10 cellular contexts compared by ENCODE assay signal in the genomic region with DNA sequence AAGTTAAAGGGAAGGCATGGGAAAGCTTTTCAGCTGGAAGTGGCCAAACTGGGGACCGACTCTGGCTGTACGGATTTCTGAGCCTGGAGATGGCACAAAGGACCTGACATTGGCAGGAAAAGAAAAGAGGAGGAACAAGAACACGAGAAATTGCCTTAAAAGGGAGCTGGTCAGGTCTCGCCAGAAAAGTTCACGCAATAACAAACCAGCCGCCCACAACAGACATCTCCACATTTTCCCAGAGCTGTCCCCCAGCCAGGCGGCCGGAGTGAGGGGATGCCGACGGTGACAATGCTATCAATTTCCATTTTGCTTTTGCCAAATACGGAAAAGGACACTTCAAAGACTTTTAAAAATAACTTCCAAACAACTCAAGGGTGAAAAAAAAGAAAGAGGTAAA. TPM values are rescaled to one million over a fixed set of nuclear protein-coding genes. Genes with fewer than 3 reads are reported as not detected.
A peak's percentile ranks its signal among the peaks of the same experiment; 100 is the strongest.
DNase-seq lines count a peak whose midpoint lies in the region; ATAC-seq and TF ChIP-seq lines count a peak whose summit lies in the region.
"Not testable (repeated sequence)": the region's sequence is repeated elsewhere in the genome, so short reads cannot be mapped to it uniquely, and the experiment has no call there.
"Had no signal": no experiment of that assay in that cellular context is flagged by ENCODE, and none has a peak within 500 bp of the region (broad histone marks: within the 10 kb centered on the region; RNA-seq: fewer than 3 reads in every experiment).

No MANE protein-coding gene starts in this region.

- not testable (repeated sequence) for H3K9me3 ChIP-seq in IMR-90 (ENCODE audit: control insufficient read depth, insufficient read depth, low read length); ovary; sigmoid colon; thoracic aorta

- TF ChIP-seq POLR2A in IMR-90 (IDR thresholded peaks at IDR 0.05; ENCODE audit: low read depth, low read length); ovary (IDR thresholded peaks at IDR 0.05); sigmoid colon (IDR thresholded peaks at IDR 0.05): not testable (repeated sequence)

- not testable (repeated sequence) for H3K9ac ChIP-seq in IMR-90 (ENCODE audit: low read depth, low read length)

- H4K5ac ChIP-seq in IMR-90 (ENCODE audit: low read depth, low read length), result not testable (repeated sequence)

- ATAC-seq in IMR-90 (ENCODE audit: low read depth) (peak; percentile 51; the same call in 1 of the 2 replicates), Right ventricle myocardium superior (ENCODE audit: poor library complexity) (peak; percentile 41), left ventricle myocardium superior (peak; percentile 41)
- ATAC-seq in thoracic aorta (ENCODE audit: insufficient number of reproducible peaks, low FRiP score, low read depth), result not testable (repeated sequence)

- no CpG with 5 or more reads among the region's 11 CpGs for WGBS in IMR-90 (ENCODE audit: extremely low coverage in 2 of 2, insufficient read length in 1 of 2), 2 experiments
- WGBS in ovary, 3 donors, result no CpG with 5 or more reads among the region's 11 CpGs
- WGBS in sigmoid colon, 2 donors, result no CpG with 5 or more reads among the region's 11 CpGs

- POLR2A ChIA-PET in IMR-90 (lab: Charles Lee; ENCODE audit: unreplicated experiment), result not testable (repeated sequence)

- H3K14ac ChIP-seq in IMR-90 (replicated peaks; ENCODE audit: low read depth, low read length), result not testable (repeated sequence)

- not testable (repeated sequence) for H2AFZ ChIP-seq in IMR-90 (replicated peaks; ENCODE audit: low read length, poor library complexity)

- H3K18ac ChIP-seq in IMR-90 (ENCODE audit: low read depth, low read length), result not testable (repeated sequence)

- intact Hi-C loops in IMR-90 (cut with micrococcal nuclease); Right ventricle myocardium superior (cut with DNase I); left ventricle myocardium superior (cut with micrococcal nuclease); ovary (cut with DNase I); sigmoid colon (cut with DNase I): not testable (repeated sequence)

- not testable (repeated sequence) for H2AK5ac ChIP-seq in IMR-90 (ENCODE audit: low read depth, low read length)

- H3K56ac ChIP-seq in IMR-90 (ENCODE audit: extremely low read depth, insufficient read depth, low read length), result not testable (repeated sequence)

- dilution Hi-C loops in IMR-90 (cut with HindIII; ENCODE audit: low sequenced_read_pairs, unreplicated experiment), result not testable (repeated sequence)

- not testable (repeated sequence) for H3K4me3 ChIP-seq in IMR-90 (ENCODE audit: insufficient read depth, low read depth, low read length); ovary; sigmoid colon
- peak overlapping the region; percentile 42 for H3K4me3 ChIP-seq in thoracic aorta

- H4K91ac ChIP-seq in IMR-90 (ENCODE audit: insufficient read depth, low read depth, low read length), result not testable (repeated sequence)

- not testable (repeated sequence) for H3K4ac ChIP-seq in IMR-90 (ENCODE audit: low read depth, low read length)

- not testable (repeated sequence) for H3K27me3 ChIP-seq in IMR-90 (ENCODE audit: control insufficient read depth, insufficient read depth, low read length); ovary; sigmoid colon; thoracic aorta (replicated peaks; ENCODE audit: insufficient read depth)

- H2BK15ac ChIP-seq in IMR-90 (ENCODE audit: low read depth, low read length), result not testable (repeated sequence)

- H2BK20ac ChIP-seq in IMR-90 (ENCODE audit: low read depth, low read length), result not testable (repeated sequence)

- not testable (repeated sequence) for DNase-seq in IMR-90; Right ventricle myocardium superior; left ventricle myocardium superior; thoracic aorta (ENCODE audit: low spot score)
- DNase-seq in ovary (peak in 3 of 5 donors; percentile 8 to 32 (median 10)), sigmoid colon (peak; percentile 46)

- H2AK9ac ChIP-seq in IMR-90 (replicated peaks; ENCODE audit: low read depth, low read length, poor library complexity), result not testable (repeated sequence)

- not testable (repeated sequence) for H3K4me2 ChIP-seq in IMR-90 (ENCODE audit: low read depth, low read length)

- not testable (repeated sequence) for H4K20me1 ChIP-seq in IMR-90 (ENCODE audit: insufficient read depth, low read length)

- H3K23ac ChIP-seq in IMR-90 (ENCODE audit: low read depth, low read length), result not testable (repeated sequence)

- not testable (repeated sequence) for H3K79me1 ChIP-seq in IMR-90 (ENCODE audit: low read depth in 1 of 2, low read length in 2 of 2)

- in situ Hi-C loops in IMR-90 (cut with MboI; ENCODE audit: low sequenced_read_pairs), result not testable (repeated sequence)

- not testable (repeated sequence) for TF ChIP-seq CTCF in IMR-90 (conservative IDR thresholded peaks at IDR 0.05; ENCODE audit: low read depth, low read length); ovary (IDR thresholded peaks at IDR 0.05); sigmoid colon (IDR thresholded peaks at IDR 0.05); thoracic aorta (IDR thresholded peaks at IDR 0.05)

- H4K8ac ChIP-seq in IMR-90 (ENCODE audit: low read depth in 2 of 2, low read length in 2 of 2), result not testable (repeated sequence)

- CTCF ChIA-PET in IMR-90 (lab: Yijun Ruan, JAX), result not testable (repeated sequence)

- not testable (repeated sequence) for BruUV-seq in IMR-90 (replicated peaks; lab: Mats Ljungman, UMichigan)

- TF ChIP-seq RAD21 in IMR-90 (IDR thresholded peaks at IDR 0.05; ENCODE audit: low read length), result not testable (repeated sequence)

- not testable (repeated sequence) for H3K27ac ChIP-seq in IMR-90 (ENCODE audit: insufficient read depth, low read length); ovary; sigmoid colon; thoracic aorta

- H3K4me1 ChIP-seq in IMR-90 (ENCODE audit: control insufficient read depth, insufficient read depth, low read length); ovary (ENCODE audit: insufficient read depth); sigmoid colon; thoracic aorta (ENCODE audit: control insufficient read depth in 1 of 2, low read depth in 2 of 2): not testable (repeated sequence)

- not testable (repeated sequence) for H3K36me3 ChIP-seq in IMR-90 (ENCODE audit: control insufficient read depth, insufficient read depth, low read length); ovary; sigmoid colon; thoracic aorta

- H2BK5ac ChIP-seq in IMR-90 (ENCODE audit: low read depth, low read length, poor library complexity, severe bottlenecking), result not testable (repeated sequence)

- not testable (repeated sequence) for H2BK120ac ChIP-seq in IMR-90 (ENCODE audit: low read depth, low read length)

- not testable (repeated sequence) for H3K9me1 ChIP-seq in IMR-90 (ENCODE audit: insufficient read depth, low read length)

- not testable (repeated sequence) for TF ChIP-seq EP300 in ovary (IDR thresholded peaks at IDR 0.05); sigmoid colon (IDR thresholded peaks at IDR 0.05)

RNA-seq across cellular contexts. Expression of a gene that starts 26.8 kb away (rescaled TPM):
- total RNA-seq in IMR-90 (2012; rRNA removed), result not detected in 2 replicates
- 1.3 and 1.5 TPM in 2 replicates for polyA plus RNA-seq in IMR-90 (2012; rRNA removed)
- polyA plus RNA-seq in IMR-90 (2012; cell fraction: cytosol; rRNA removed), result 0.19 and 0.29 TPM in 2 replicates
- polyA plus RNA-seq in IMR-90 (2012; cell fraction: nucleus; rRNA removed; ENCODE audit: low replicate concordance), result 1.2 and 7.0 TPM in 2 replicates
- 5.2 TPM for total RNA-seq in Right ventricle myocardium superior
- 9.9 TPM for total RNA-seq in left ventricle myocardium superior
- 10 to 100 TPM in 5 of 7 donors, 1 to 10 TPM in 2; 3.9 to 29.5 (median 19.4) TPM for total RNA-seq in ovary
- 10 to 100 TPM; 54.5 to 92.2 TPM for polyA plus RNA-seq in ovary
- total RNA-seq in sigmoid colon, result 10 to 100 TPM in 3 of 4 donors, 1 to 10 TPM in 1; 3.6 to 24.3 (median 11.5) TPM
- 1 to 10 TPM; 2.0 to 7.2 (median 2.5) TPM for polyA plus RNA-seq in sigmoid colon
- total RNA-seq in thoracic aorta, result 10 to 100 TPM in 1 of 2 donors, 1 to 10 TPM in 1; 5.4 to 28.6 TPM
- total RNA-seq: A172, B cell had no signal

RNA-seq across cellular contexts. Expression of a gene that starts 44.3 kb away (rescaled TPM):
- total RNA-seq in IMR-90 (2012; rRNA removed), result under 0.01 TPM in 1 of 2 replicates, not detected in the other
- 0.03 and 0.13 TPM in 2 replicates for polyA plus RNA-seq in IMR-90 (2012; rRNA removed)
- polyA plus RNA-seq in IMR-90 (2012; cell fraction: cytosol; rRNA removed), result not detected in 2 replicates
- polyA plus RNA-seq in IMR-90 (2012; cell fraction: nucleus; rRNA removed; ENCODE audit: low replicate concordance), result 0.03 TPM in 1 of 2 replicates, not detected in the other
- 6.1 TPM for total RNA-seq in Right ventricle myocardium superior
- total RNA-seq in left ventricle myocardium superior, result 5.3 TPM
- 10 to 100 TPM in 5 of 7 donors, 1 to 10 TPM in 2; 4.7 to 13.9 (median 11.0) TPM for total RNA-seq in ovary
- 1 to 10 TPM; 3.8 to 7.0 TPM for polyA plus RNA-seq in ovary
- total RNA-seq in sigmoid colon, result 10 to 100 TPM in 3 of 4 donors, 1 to 10 TPM in 1; 8.9 to 13.9 (median 11.3) TPM
- polyA plus RNA-seq in sigmoid colon, result 1 to 10 TPM; 1.8 to 3.7 (median 3.0) TPM
- total RNA-seq in thoracic aorta, result 1 to 10 TPM; 5.0 to 8.2 TPM
- total RNA-seq: CD4-positive, alpha-beta T cell; CD8-positive, alpha-beta T cell had no signal
